ENCODE assay signal across 8 cellular contexts in the genomic region with DNA sequence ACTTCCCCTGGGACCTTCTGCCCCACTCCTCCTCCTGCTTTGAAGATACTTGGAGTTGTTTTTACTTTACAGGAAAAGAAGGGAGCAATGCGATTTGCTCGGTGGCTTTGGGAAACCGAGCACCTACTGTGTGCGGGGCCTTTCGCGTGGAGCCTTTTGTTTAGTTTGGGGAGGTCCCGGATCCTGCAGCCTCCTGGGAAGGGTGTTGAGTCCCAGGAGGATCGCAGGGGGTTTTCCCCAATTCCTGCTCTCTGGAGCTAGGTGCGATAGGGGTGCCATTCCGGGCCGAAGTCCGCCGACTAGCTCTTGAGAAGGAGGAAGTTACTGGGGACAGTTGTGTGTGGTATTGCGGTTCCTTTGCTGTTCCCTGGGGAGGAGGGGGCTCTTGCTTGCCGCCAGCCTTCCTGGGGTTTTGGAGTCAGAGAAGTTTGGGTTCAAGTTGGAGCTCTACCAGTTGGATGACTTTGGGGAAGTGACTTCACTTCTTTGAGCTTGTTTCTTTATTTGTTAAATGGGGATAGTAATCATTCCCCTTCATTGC. TPM values are rescaled to one million over a fixed set of nuclear protein-coding genes. Genes with fewer than 3 reads are reported as not detected.
DNase-seq lines count a peak whose midpoint lies in the region; ATAC-seq, FAIRE-seq and TF ChIP-seq lines count a peak whose summit lies in the region.

No MANE protein-coding gene starts in this region.

- intact Hi-C loops in stomach (cut with DNase I; ENCODE audit: low total_unique reads) = no loop called here

- peaks cover 16% of the 10 kb centered on the region; the same call in 1 of the 2 replicates for H3K36me3 ChIP-seq in Karpas-422 (ENCODE audit: insufficient read depth, low read length)
- no peaks in the 10 kb centered on the region for H3K36me3 ChIP-seq in keratinocyte (ENCODE audit: control insufficient read depth in 2 of 2, extremely low read depth in 1 of 2, insufficient read depth in 2 of 2, low read length in 2 of 2)
- no peaks in the 10 kb centered on the region for H3K36me3 ChIP-seq in stomach

- H3K9me3 ChIP-seq in Karpas-422 (ENCODE audit: low read length) = no peaks in the 10 kb centered on the region
- H3K9me3 ChIP-seq in keratinocyte (ENCODE audit: control insufficient read depth, low read depth, low read length) = no peaks in the 10 kb centered on the region
- H3K9me3 ChIP-seq in stomach = no peaks in the 10 kb centered on the region

- H4K20me1 ChIP-seq in Karpas-422 (ENCODE audit: insufficient read depth, low read depth, low read length) (peaks cover 25% of the 10 kb centered on the region), keratinocyte (ENCODE audit: control insufficient read depth, extremely low read depth, insufficient read depth, low read length) (no peaks in the 10 kb centered on the region)

- no peak for ATAC-seq in activated naive CD4-positive, alpha-beta T cell treated with anti-CD3 and anti-CD28 coated beads, Interleukin-2, amount 50 U/mL, for 72 hours
- ATAC-seq in HG02571 (IDR thresholded peaks at IDR 0.05; ENCODE audit: unreplicated experiment) = no peak

- H3K9me1 ChIP-seq in keratinocyte (ENCODE audit: control insufficient read depth, extremely low read depth, insufficient read depth, low read length) = no peaks in the 10 kb centered on the region

- dilution Hi-C loops in keratinocyte (cut with MboI; ENCODE audit: extremely low pct_ligation_motif_present, low sequenced_read_pairs) = no loop called here

- DNase-seq in Karpas-422 (peak; percentile 90), keratinocyte (ENCODE audit: low read depth, low spot score) (no peak), stomach (peak; percentile 51), NCI-H1048 (lab: John Stamatoyannopoulos, UW) (no peak)
- peak in 1 of 2 donors; percentile 14 for DNase-seq in activated naive CD4-positive, alpha-beta T cell treated with anti-CD3 and anti-CD28 coated beads, Interleukin-2, amount 50 U/mL, for 72 hours (ENCODE audit: low spot score in 2 of 2)

- H3K36me3 Mint-ChIP-seq in activated naive CD4-positive, alpha-beta T cell treated with anti-CD3 and anti-CD28 coated beads, Interleukin-2, amount 50 U/mL, for 72 hours = peaks cover 16 to 21% of the 10 kb centered on the region in 2 donors

- H3K27me3 ChIP-seq in Karpas-422 (ENCODE audit: low read length) = no peaks in the 10 kb centered on the region
- H3K27me3 ChIP-seq in keratinocyte (ENCODE audit: control insufficient read depth, extremely low read depth, insufficient read depth, low read length) = no peaks in the 10 kb centered on the region
- H3K27me3 ChIP-seq in stomach = no peaks in the 10 kb centered on the region

- no peaks in the 10 kb centered on the region for H3K9me3 Mint-ChIP-seq in activated naive CD4-positive, alpha-beta T cell treated with anti-CD3 and anti-CD28 coated beads, Interleukin-2, amount 50 U/mL, for 72 hours

- FAIRE-seq in keratinocyte (lab: Jason Lieb, UNC) = no peak

- peaks cover 47% of the 10 kb centered on the region for H3K4me1 ChIP-seq in Karpas-422 (ENCODE audit: low read length)
- peaks cover 15% of the 10 kb centered on the region for H3K4me1 ChIP-seq in keratinocyte (ENCODE audit: control insufficient read depth, extremely low read depth, insufficient read depth, low read length)
- H3K4me1 ChIP-seq in stomach = peaks cover 17 to 37% (median 25%) of the 10 kb centered on the region in 4 donors

- H3K79me2 ChIP-seq in Karpas-422 (ENCODE audit: low read length) = peaks cover 52% of the 10 kb centered on the region
- H3K79me2 ChIP-seq in keratinocyte (ENCODE audit: control insufficient read depth, insufficient read depth, low read length) = peaks cover 50% of the 10 kb centered on the region

- TF ChIP-seq EP300 in stomach (IDR thresholded peaks at IDR 0.05) = no peak

- H3K27ac ChIP-seq in 22Rv1 (peak overlapping the region; percentile 90), Karpas-422 (ENCODE audit: low read length) (peak overlapping the region; percentile 99), keratinocyte (ENCODE audit: control insufficient read depth, insufficient read depth, low read length) (peak overlapping the region; percentile 27), stomach (peak overlapping the region; percentile 60 to 86 (median 75))

- H3K27ac Mint-ChIP-seq in activated naive CD4-positive, alpha-beta T cell treated with anti-CD3 and anti-CD28 coated beads, Interleukin-2, amount 50 U/mL, for 72 hours = peak overlapping the region; percentile 87 to 90

- H3K4me2 ChIP-seq in Karpas-422 (ENCODE audit: low read depth, low read length, poor library complexity, severe bottlenecking) (peak overlapping the region; percentile 93), keratinocyte (ENCODE audit: control insufficient read depth, extremely low read depth, insufficient read depth, low read depth, low read length) (peak overlapping the region; percentile 79)

- WGBS in stomach, 5 donors = 1 to 12% (median 5%) methylated on average over 14 to 15 of the region's 15 CpGs

- TF ChIP-seq CTCF in 22Rv1 (IDR thresholded peaks at IDR 0.05) = no peak
- no peak for TF ChIP-seq CTCF in keratinocyte (optimal IDR thresholded peaks at IDR 0.05 in 1 of 3, IDR thresholded peaks at IDR 0.05 in 1 of 3, conservative IDR thresholded peaks at IDR 0.05 in 1 of 3; ENCODE audit: extremely low read depth in 1 of 3, insufficient read depth in 2 of 3, low read length in 3 of 3)
- no peak for TF ChIP-seq CTCF in stomach (IDR thresholded peaks at IDR 0.05)

- H3K9ac ChIP-seq in Karpas-422 (ENCODE audit: low read length) = peak overlapping the region; percentile 87
- H3K9ac ChIP-seq in keratinocyte (ENCODE audit: control insufficient read depth, extremely low read depth, insufficient read depth, low read length) = peak overlapping the region; percentile 69

- H3K4me3 ChIP-seq in Karpas-422 (ENCODE audit: low read length) (peak overlapping the region; percentile 86), keratinocyte (ENCODE audit: control insufficient read depth in 2 of 3, extremely low read depth in 1 of 3, insufficient read depth in 2 of 3, low read depth in 1 of 3, low read length in 3 of 3) (peak overlapping the region; percentile 58 to 83 (median 78)), stomach (peak overlapping the region; percentile 61 to 98 (median 74))

- TF ChIP-seq POLR2A in GM15510 (IDR thresholded peaks at IDR 0.05; ENCODE audit: borderline replicate concordance, extremely low read depth, insufficient read length) (peak; percentile 39), stomach (IDR thresholded peaks at IDR 0.05) (no peak)

- H2AFZ ChIP-seq in Karpas-422 (ENCODE audit: low read length) (no peak overlapping the region), keratinocyte (ENCODE audit: control insufficient read depth, low read length) (peak overlapping the region; percentile 79)

- H3K9me2 ChIP-seq in Karpas-422 (replicated peaks; ENCODE audit: insufficient read depth, low read length) = no peaks in the 10 kb centered on the region

RNA-seq across cellular contexts. Expression of gene BRI3BP, which starts 1.1 kb away (rescaled TPM):
- total RNA-seq in Karpas-422 (2014; rRNA removed; shearing (Covaris generic); ENCODE audit: low replicate concordance) = 48.9 and 52.9 TPM in 2 replicates
- 10 to 100 TPM in 1 of 2 donors, 1 to 10 TPM in 1; 9.2 to 28.0 TPM for total RNA-seq in activated naive CD4-positive, alpha-beta T cell treated with anti-CD3 and anti-CD28 coated beads, Interleukin-2, amount 50 U/mL, for 72 hours
- polyA plus RNA-seq in keratinocyte (5.5 to 11.6 TPM (median 10.0 TPM) in 3 replicates), stomach (1 to 10 TPM; 1.7 to 5.2 (median 3.1) TPM)
- polyA plus RNA-seq in keratinocyte (2011; ENCODE audit: low read depth) = 2.3 TPM
- 4.1 and 5.9 TPM in 2 replicates for polyA plus RNA-seq in keratinocyte (2011; cell fraction: cytosol; rRNA removed)
- 7.9 and 9.1 TPM in 2 replicates for polyA plus RNA-seq in keratinocyte (2011; cell fraction: nucleus; rRNA removed)
- polyA plus RNA-seq in keratinocyte (2012; ENCODE audit: low replicate concordance) = 4.8 and 11.2 TPM in 2 replicates
- polyA minus RNA-seq in keratinocyte = 6.4 to 13.2 TPM (median 11.1 TPM) in 3 replicates
- polyA minus RNA-seq in keratinocyte (2011; cell fraction: cytosol; rRNA and poly(A)+ RNA removed) = 8.2 TPM
- polyA minus RNA-seq in keratinocyte (2011; cell fraction: nucleus; rRNA and poly(A)+ RNA removed) = 9.5 and 14.2 TPM in 2 replicates
- total RNA-seq in stomach = 10 to 100 TPM in 3 of 5 donors, 1 to 10 TPM in 2; 1.2 to 24.3 (median 19.4) TPM

RNA-seq across cellular contexts. Expression of gene DHX37, which starts 5.6 kb away (rescaled TPM):
- 10.8 and 23.7 TPM in 2 replicates for total RNA-seq in Karpas-422 (2014; rRNA removed; shearing (Covaris generic); ENCODE audit: low replicate concordance)
- 10 to 100 TPM; 30.3 to 35.6 TPM for total RNA-seq in activated naive CD4-positive, alpha-beta T cell treated with anti-CD3 and anti-CD28 coated beads, Interleukin-2, amount 50 U/mL, for 72 hours
- polyA plus RNA-seq in keratinocyte (6.6 to 12.7 TPM (median 7.7 TPM) in 3 replicates), stomach (10 to 100 TPM in 1 of 3 donors, 1 to 10 TPM in 2; 6.6 to 10.5 (median 8.3) TPM)
- polyA plus RNA-seq in keratinocyte (2011; ENCODE audit: low read depth) = 6.0 TPM
- polyA plus RNA-seq in keratinocyte (2011; cell fraction: cytosol; rRNA removed) = 4.4 and 8.6 TPM in 2 replicates
- 16.1 and 20.6 TPM in 2 replicates for polyA plus RNA-seq in keratinocyte (2011; cell fraction: nucleus; rRNA removed)
- 6.1 and 16.6 TPM in 2 replicates for polyA plus RNA-seq in keratinocyte (2012; ENCODE audit: low replicate concordance)
- 9.4 to 46.5 TPM (median 11.7 TPM) in 3 replicates for polyA minus RNA-seq in keratinocyte
- polyA minus RNA-seq in keratinocyte (2011; cell fraction: cytosol; rRNA and poly(A)+ RNA removed) = 19.6 TPM
- 20.5 and 20.9 TPM in 2 replicates for polyA minus RNA-seq in keratinocyte (2011; cell fraction: nucleus; rRNA and poly(A)+ RNA removed)
- total RNA-seq in stomach = 10 to 100 TPM in 3 of 5 donors, 1 to 10 TPM in 2; 1.8 to 22.0 (median 17.4) TPM

Comparison
In these comparisons a context has a peak if more than half of its experiments do, and no peak if none do; other contexts are left out.
1. H3K27ac ChIP-seq: peak in every context shown above with its lines; median percentile 99 in Karpas-422; 90 in 22Rv1; 75 in stomach; 27 in keratinocyte.
2. DNase-seq: peak in Karpas-422 (single experiment) and stomach (single experiment); none in keratinocyte (single experiment) and NCI-H1048 (single experiment).
3. Peak in every context shown above with its lines, with median percentiles within 50 percentile points of each other: H3K4me3 ChIP-seq.